2 cellular contexts compared by ENCODE assay signal in genomic region chr5:75560655-75561054, GRCh38. TPM values are rescaled to one million over a fixed set of nuclear protein-coding genes. Genes with fewer than 3 reads are reported as not detected.
"Had no signal": no experiment of that assay in that cellular context is flagged by ENCODE, and none has a peak within 500 bp of the region (broad histone marks: within the 10 kb centered on the region; RNA-seq: fewer than 3 reads in every experiment).

No MANE protein-coding gene starts in this region.

RNA-seq across cellular contexts. Expression of gene ANKDD1B, which starts 50.6 kb away (rescaled TPM):
- total RNA-seq: GM23248, H4 had no signal
